ENCODE assay signal across 1 cellular context in the genomic region with DNA sequence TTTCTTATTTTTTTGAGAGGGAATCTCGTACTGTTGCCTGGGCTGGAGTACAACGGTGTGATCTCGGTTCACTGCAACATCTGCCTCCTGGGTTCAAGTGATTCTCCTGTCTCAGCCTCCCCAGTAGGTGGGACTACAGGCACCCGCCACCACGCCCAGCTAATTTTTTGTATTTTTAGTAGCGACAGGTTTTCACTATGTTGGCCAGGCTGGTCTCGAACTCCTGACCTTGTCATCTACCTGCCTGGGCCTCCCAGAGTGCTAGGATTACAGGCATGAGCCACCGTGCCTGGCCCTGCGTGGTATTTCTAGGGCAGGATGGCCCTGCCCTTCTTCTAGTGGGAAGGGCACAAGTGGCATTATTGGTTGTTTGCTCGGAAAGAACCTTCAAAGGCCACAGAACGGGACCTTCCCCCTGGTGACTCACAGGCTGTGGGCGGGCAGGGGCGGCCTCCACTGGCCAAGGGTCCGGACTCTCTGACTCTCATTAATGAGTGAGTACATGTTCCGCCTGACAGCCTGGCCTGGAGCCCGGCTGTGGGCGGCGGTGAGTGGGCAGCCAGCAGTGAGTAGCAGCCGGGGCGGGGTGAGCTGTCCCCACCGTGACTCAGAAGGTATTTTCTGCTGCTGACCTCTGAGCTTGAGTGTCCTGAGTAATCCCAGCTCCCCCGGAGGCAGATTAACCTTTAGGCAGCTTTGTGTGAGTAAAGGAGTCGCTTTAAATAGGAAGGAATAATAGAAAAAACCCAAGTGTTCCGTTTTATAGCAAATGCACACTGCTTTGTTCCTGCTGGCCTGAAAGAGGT.
TF ChIP-seq lines count a peak whose summit lies in the region.

No MANE protein-coding gene starts in this region.

TF ChIP-seq in K562, 482 proteins besides CTCF, POLR2A, EP300 and RAD21 (continued from another document and continues in another):
- TF ChIP-seq, protein P1, sequence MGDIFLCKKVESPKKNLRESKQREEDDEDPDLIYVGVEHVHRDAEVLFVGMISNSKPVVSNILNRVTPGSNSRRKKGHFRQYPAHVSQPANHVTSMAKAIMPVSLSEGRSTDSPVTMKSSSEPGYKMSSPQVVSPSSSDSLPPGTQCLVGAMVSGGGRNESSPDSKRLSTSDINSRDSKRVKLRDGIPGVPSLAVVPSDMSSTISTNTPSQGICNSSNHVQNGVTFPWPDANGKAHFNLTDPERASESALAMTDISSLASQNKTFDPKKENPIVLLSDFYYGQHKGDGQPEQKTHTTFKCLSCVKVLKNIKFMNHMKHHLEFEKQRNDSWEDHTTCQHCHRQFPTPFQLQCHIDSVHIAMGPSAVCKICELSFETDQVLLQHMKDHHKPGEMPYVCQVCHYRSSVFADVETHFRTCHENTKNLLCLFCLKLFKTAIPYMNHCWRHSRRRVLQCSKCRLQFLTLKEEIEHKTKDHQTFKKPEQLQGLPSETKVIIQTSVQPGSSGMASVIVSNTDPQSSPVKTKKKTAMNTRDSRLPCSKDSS (IDR thresholded peaks at IDR 0.05; ENCODE audit: low read depth, partially characterized antibody): no peak
- TF ChIP-seq HNRNPK (IDR thresholded peaks at IDR 0.05; ENCODE audit: low read depth, low read length, poor library complexity, severe bottlenecking) (no peak), TAF15 (IDR thresholded peaks at IDR 0.05; ENCODE audit: low read depth, low read length) (no peak), ZNF124 (CRISPR knock-in tag; IDR thresholded peaks at IDR 0.05) (no peak), KDM2B (CRISPR knock-in tag; IDR thresholded peaks at IDR 0.05) (no peak), HNRNPLL (IDR thresholded peaks at IDR 0.05; ENCODE audit: low read depth, low read length, poor library complexity, severe bottlenecking) (no peak), ZNF197 (CRISPR knock-in tag; IDR thresholded peaks at IDR 0.05; ENCODE audit: low read depth) (no peak), SOX6 (IDR thresholded peaks at IDR 0.05) (peak; percentile 69), ZNF174 (CRISPR knock-in tag; IDR thresholded peaks at IDR 0.05) (no peak), SMAD1 (IDR thresholded peaks at IDR 0.05; ENCODE audit: low read depth, low read length, partially characterized antibody) (no peak), NCOA6 (IDR thresholded peaks at IDR 0.05) (no peak), MAFF (IDR thresholded peaks at IDR 0.05; ENCODE audit: low read length) (0 out of 2 replicates have a peak, but pooled peaks have one; percentile 12), SRSF7 (optimal IDR thresholded peaks at IDR 0.05; ENCODE audit: low read depth, low read length) (no peak), SPI1 (IDR thresholded peaks at IDR 0.05; ENCODE audit: borderline replicate concordance, low read depth, low read length) (no peak), FUS (optimal IDR thresholded peaks at IDR 0.05; ENCODE audit: low read depth, low read length) (no peak), MCM3 (IDR thresholded peaks at IDR 0.05) (no peak), JUN (IDR thresholded peaks at IDR 0.05; ENCODE audit: borderline replicate concordance, low read depth, low read length) (peak; percentile 99), JUN (CRISPR knock-in tag; IDR thresholded peaks at IDR 0.05; ENCODE audit: borderline replicate concordance) (peak; percentile 98), ARNT (IDR thresholded peaks at IDR 0.05) (peak in 1 of 2 experiments; percentile 59; a peak in 1 of 4 replicates), PHTF2 (CRISPR knock-in tag; IDR thresholded peaks at IDR 0.05) (no peak), SAP30 (IDR thresholded peaks at IDR 0.05; ENCODE audit: borderline replicate concordance, insufficient read depth, low read depth, low read length, poor library complexity, severe bottlenecking) (peak; percentile 30), EGR1 (conservative IDR thresholded peaks at IDR 0.05) (peak; percentile 100), DACH1 (IDR thresholded peaks at IDR 0.05; ENCODE audit: partially characterized antibody) (peak; percentile 64), SUPT5H (IDR thresholded peaks at IDR 0.05) (peak; percentile 46)
- TF ChIP-seq, protein P2, sequence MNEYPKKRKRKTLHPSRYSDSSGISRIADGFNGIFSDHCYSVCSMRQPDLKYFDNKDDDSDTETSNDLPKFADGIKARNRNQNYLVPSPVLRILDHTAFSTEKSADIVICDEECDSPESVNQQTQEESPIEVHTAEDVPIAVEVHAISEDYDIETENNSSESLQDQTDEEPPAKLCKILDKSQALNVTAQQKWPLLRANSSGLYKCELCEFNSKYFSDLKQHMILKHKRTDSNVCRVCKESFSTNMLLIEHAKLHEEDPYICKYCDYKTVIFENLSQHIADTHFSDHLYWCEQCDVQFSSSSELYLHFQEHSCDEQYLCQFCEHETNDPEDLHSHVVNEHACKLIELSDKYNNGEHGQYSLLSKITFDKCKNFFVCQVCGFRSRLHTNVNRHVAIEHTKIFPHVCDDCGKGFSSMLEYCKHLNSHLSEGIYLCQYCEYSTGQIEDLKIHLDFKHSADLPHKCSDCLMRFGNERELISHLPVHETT (CRISPR knock-in tag; conservative IDR thresholded peaks at IDR 0.05 in 1 of 2, IDR thresholded peaks at IDR 0.05 in 1 of 2): peak in 1 of 2 experiments; percentile 60; a peak in 2 of 4 replicates
- TF ChIP-seq, protein P3, sequence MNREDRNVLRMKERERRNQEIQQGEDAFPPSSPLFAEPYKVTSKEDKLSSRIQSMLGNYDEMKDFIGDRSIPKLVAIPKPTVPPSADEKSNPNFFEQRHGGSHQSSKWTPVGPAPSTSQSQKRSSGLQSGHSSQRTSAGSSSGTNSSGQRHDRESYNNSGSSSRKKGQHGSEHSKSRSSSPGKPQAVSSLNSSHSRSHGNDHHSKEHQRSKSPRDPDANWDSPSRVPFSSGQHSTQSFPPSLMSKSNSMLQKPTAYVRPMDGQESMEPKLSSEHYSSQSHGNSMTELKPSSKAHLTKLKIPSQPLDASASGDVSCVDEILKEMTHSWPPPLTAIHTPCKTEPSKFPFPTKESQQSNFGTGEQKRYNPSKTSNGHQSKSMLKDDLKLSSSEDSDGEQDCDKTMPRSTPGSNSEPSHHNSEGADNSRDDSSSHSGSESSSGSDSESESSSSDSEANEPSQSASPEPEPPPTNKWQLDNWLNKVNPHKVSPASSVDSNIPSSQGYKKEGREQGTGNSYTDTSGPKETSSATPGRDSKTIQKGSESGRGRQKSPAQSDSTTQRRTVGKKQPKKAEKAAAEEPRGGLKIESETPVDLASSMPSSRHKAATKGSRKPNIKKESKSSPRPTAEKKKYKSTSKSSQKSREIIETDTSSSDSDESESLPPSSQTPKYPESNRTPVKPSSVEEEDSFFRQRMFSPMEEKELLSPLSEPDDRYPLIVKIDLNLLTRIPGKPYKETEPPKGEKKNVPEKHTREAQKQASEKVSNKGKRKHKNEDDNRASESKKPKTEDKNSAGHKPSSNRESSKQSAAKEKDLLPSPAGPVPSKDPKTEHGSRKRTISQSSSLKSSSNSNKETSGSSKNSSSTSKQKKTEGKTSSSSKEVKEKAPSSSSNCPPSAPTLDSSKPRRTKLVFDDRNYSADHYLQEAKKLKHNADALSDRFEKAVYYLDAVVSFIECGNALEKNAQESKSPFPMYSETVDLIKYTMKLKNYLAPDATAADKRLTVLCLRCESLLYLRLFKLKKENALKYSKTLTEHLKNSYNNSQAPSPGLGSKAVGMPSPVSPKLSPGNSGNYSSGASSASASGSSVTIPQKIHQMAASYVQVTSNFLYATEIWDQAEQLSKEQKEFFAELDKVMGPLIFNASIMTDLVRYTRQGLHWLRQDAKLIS (CRISPR knock-in tag; IDR thresholded peaks at IDR 0.05): peak; percentile 31; the same call in 1 of the 2 replicates
- TF ChIP-seq, protein P4, sequence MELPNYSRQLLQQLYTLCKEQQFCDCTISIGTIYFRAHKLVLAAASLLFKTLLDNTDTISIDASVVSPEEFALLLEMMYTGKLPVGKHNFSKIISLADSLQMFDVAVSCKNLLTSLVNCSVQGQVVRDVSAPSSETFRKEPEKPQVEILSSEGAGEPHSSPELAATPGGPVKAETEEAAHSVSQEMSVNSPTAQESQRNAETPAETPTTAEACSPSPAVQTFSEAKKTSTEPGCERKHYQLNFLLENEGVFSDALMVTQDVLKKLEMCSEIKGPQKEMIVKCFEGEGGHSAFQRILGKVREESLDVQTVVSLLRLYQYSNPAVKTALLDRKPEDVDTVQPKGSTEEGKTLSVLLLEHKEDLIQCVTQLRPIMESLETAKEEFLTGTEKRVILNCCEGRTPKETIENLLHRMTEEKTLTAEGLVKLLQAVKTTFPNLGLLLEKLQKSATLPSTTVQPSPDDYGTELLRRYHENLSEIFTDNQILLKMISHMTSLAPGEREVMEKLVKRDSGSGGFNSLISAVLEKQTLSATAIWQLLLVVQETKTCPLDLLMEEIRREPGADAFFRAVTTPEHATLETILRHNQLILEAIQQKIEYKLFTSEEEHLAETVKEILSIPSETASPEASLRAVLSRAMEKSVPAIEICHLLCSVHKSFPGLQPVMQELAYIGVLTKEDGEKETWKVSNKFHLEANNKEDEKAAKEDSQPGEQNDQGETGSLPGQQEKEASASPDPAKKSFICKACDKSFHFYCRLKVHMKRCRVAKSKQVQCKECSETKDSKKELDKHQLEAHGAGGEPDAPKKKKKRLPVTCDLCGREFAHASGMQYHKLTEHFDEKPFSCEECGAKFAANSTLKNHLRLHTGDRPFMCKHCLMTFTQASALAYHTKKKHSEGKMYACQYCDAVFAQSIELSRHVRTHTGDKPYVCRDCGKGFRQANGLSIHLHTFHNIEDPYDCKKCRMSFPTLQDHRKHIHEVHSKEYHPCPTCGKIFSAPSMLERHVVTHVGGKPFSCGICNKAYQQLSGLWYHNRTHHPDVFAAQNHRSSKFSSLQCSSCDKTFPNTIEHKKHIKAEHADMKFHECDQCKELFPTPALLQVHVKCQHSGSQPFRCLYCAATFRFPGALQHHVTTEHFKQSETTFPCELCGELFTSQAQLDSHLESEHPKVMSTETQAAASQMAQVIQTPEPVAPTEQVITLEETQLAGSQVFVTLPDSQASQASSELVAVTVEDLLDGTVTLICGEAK (IDR thresholded peaks at IDR 0.05): 0 out of 2 replicates have a peak, but pooled peaks have one; percentile 16
- TF ChIP-seq, protein P4 (CRISPR knock-in tag; IDR thresholded peaks at IDR 0.05): no peak
- TF ChIP-seq, protein P5, sequence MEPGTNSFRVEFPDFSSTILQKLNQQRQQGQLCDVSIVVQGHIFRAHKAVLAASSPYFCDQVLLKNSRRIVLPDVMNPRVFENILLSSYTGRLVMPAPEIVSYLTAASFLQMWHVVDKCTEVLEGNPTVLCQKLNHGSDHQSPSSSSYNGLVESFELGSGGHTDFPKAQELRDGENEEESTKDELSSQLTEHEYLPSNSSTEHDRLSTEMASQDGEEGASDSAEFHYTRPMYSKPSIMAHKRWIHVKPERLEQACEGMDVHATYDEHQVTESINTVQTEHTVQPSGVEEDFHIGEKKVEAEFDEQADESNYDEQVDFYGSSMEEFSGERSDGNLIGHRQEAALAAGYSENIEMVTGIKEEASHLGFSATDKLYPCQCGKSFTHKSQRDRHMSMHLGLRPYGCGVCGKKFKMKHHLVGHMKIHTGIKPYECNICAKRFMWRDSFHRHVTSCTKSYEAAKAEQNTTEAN (CRISPR knock-in tag; IDR thresholded peaks at IDR 0.05): no peak
- TF ChIP-seq, protein P6, sequence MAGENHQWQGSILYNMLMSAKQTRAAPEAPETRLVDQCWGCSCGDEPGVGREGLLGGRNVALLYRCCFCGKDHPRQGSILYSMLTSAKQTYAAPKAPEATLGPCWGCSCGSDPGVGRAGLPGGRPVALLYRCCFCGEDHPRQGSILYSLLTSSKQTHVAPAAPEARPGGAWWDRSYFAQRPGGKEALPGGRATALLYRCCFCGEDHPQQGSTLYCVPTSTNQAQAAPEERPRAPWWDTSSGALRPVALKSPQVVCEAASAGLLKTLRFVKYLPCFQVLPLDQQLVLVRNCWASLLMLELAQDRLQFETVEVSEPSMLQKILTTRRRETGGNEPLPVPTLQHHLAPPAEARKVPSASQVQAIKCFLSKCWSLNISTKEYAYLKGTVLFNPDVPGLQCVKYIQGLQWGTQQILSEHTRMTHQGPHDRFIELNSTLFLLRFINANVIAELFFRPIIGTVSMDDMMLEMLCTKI (IDR thresholded peaks at IDR 0.05; ENCODE audit: partially characterized antibody): no peak
- TF ChIP-seq, protein P7, sequence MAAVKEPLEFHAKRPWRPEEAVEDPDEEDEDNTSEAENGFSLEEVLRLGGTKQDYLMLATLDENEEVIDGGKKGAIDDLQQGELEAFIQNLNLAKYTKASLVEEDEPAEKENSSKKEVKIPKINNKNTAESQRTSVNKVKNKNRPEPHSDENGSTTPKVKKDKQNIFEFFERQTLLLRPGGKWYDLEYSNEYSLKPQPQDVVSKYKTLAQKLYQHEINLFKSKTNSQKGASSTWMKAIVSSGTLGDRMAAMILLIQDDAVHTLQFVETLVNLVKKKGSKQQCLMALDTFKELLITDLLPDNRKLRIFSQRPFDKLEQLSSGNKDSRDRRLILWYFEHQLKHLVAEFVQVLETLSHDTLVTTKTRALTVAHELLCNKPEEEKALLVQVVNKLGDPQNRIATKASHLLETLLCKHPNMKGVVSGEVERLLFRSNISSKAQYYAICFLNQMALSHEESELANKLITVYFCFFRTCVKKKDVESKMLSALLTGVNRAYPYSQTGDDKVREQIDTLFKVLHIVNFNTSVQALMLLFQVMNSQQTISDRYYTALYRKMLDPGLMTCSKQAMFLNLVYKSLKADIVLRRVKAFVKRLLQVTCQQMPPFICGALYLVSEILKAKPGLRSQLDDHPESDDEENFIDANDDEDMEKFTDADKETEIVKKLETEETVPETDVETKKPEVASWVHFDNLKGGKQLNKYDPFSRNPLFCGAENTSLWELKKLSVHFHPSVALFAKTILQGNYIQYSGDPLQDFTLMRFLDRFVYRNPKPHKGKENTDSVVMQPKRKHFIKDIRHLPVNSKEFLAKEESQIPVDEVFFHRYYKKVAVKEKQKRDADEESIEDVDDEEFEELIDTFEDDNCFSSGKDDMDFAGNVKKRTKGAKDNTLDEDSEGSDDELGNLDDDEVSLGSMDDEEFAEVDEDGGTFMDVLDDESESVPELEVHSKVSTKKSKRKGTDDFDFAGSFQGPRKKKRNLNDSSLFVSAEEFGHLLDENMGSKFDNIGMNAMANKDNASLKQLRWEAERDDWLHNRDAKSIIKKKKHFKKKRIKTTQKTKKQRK (IDR thresholded peaks at IDR 0.05; ENCODE audit: borderline replicate concordance, low read depth, low read length): no peak
